In genomic region chr1:24413350-24414163, GRCh38 we compare ENCODE assay signal across 8 cellular contexts. TPM values are rescaled to one million over a fixed set of nuclear protein-coding genes. Genes with fewer than 3 reads are reported as not detected.
DNase-seq lines count a peak whose midpoint lies in the region; ATAC-seq and TF ChIP-seq lines count a peak whose summit lies in the region.

STPG1 (minus strand) TSS chr1:24413782; CDS start chr1:24401388, 12,394 bp downstream.

- no peaks in the 10 kb centered on the region for H3K27me3 ChIP-seq in endodermal cell (ENCODE audit: control insufficient read depth, insufficient read depth, low read length, poor library complexity, severe bottlenecking)

- H3K27me3 Mint-ChIP-seq in endodermal cell (ENCODE audit: insufficient read depth), result peaks cover 3% of the 10 kb centered on the region

- 9 to 11% methylated on average over 35 to 48 of the region's 48 CpGs for WGBS in endodermal cell (ENCODE audit: insufficient coverage in 1 of 2, insufficient read length in 1 of 2), 2 experiments

- H3K36me3 Mint-ChIP-seq in endodermal cell (ENCODE audit: low read depth), result no peaks in the 10 kb centered on the region

- DNase-seq in D341Med (ENCODE audit: low spot score), result peak; percentile 92
- peak; percentile 87 for DNase-seq in NOMO-1 treated with DMSO at 0.1 percent for 48 hours (lab: John Stamatoyannopoulos, UW; ENCODE audit: unreplicated experiment)
- DNase-seq in activated CD8-positive, alpha-beta memory T cell treated with anti-CD3 and anti-CD28 coated beads, Interleukin-2, amount 50 U/mL, for 24 hours (ENCODE audit: extremely low read depth), result peak; percentile 37
- DNase-seq in endodermal cell, result peak; percentile 94
- peak; percentile 94 for DNase-seq in medulla oblongata (ENCODE audit: extremely low spot score)
- DNase-seq in stimulated activated CD4-positive, alpha-beta T cell treated with anti-CD3 and anti-CD28 coated beads, TNF-alpha, amount 100 ng/mL, for 48 hours (ENCODE audit: low read depth in 3 of 3), result peak; percentile 66 to 75 (median 71)
- no peak for DNase-seq in GF-D8 (lab: John Stamatoyannopoulos, UW)

- peak; percentile 32 for ATAC-seq in HG03442 (IDR thresholded peaks at IDR 0.05; ENCODE audit: unreplicated experiment)

- peak within 1 kb of the TSS; percentile 86 for H3K4me3 Mint-ChIP-seq in endodermal cell

- peaks cover 15% of the 10 kb centered on the region for H3K4me1 Mint-ChIP-seq in endodermal cell

- H3K9ac ChIP-seq in endodermal cell (ENCODE audit: extremely low read depth, low read length, poor library complexity, severe bottlenecking), result peak within 1 kb of the TSS; percentile 91

- TF ChIP-seq CTCF in endodermal cell (conservative IDR thresholded peaks at IDR 0.05), result no peak

- H3K27ac Mint-ChIP-seq in endodermal cell, result peak within 1 kb of the TSS; percentile 96

- peak within 1 kb of the TSS; percentile 97 for H3K4me3 ChIP-seq in endodermal cell (ENCODE audit: low read length)

- no peak within 1 kb of the TSS for H3K27ac ChIP-seq in endodermal cell (ENCODE audit: low read depth, low read length)

- no peaks in the 10 kb centered on the region for H3K9me3 ChIP-seq in endodermal cell (ENCODE audit: control insufficient read depth, low read length)

- H3K4me1 ChIP-seq in endodermal cell (ENCODE audit: control insufficient read depth, insufficient read depth, low read length), result no peaks in the 10 kb centered on the region

- H3K9me3 Mint-ChIP-seq in endodermal cell, result no peaks in the 10 kb centered on the region

- H3K36me3 ChIP-seq in endodermal cell (ENCODE audit: control insufficient read depth, insufficient read depth, low read length), result no peaks in the 10 kb centered on the region

RNA-seq across cellular contexts. Expression of gene STPG1, which starts in this region (rescaled TPM):
- total RNA-seq in endodermal cell, result 10 to 100 TPM; 16.6 to 16.9 TPM
- polyA plus RNA-seq in endodermal cell (2013, experiment 1 of 2), result 8.8 TPM
- polyA plus RNA-seq in endodermal cell (2013, experiment 2 of 2), result 9.5 TPM
